8 cellular contexts compared by ENCODE assay signal in genomic region chr1:148387122-148387960, GRCh38.
A peak's percentile ranks its signal among the peaks of the same experiment; 100 is the strongest.
DNase-seq lines count a peak whose midpoint lies in the region; ATAC-seq, FAIRE-seq and TF ChIP-seq lines count a peak whose summit lies in the region.
"Not testable (repeated sequence)": the region's sequence is repeated elsewhere in the genome, so short reads cannot be mapped to it uniquely, and the experiment has no call there.

No MANE protein-coding gene starts in this region.

- not testable (repeated sequence) for H3K36me3 ChIP-seq in HCT116 (ENCODE audit: control insufficient read depth in 1 of 2, insufficient read depth in 2 of 2, low read length in 2 of 2); OCI-LY1 (ENCODE audit: insufficient read depth, low read length); HepG2 (replicated peaks in 1 of 2; ENCODE audit: control insufficient read depth in 1 of 2, insufficient read depth in 2 of 2, low read length in 2 of 2); prostate gland

- TF ChIP-seq EP300 in HepG2 (IDR thresholded peaks at IDR 0.05; ENCODE audit: low read depth in 2 of 2, low read length in 2 of 2); HepG2 (CRISPR knock-in tag; IDR thresholded peaks at IDR 0.05; ENCODE audit: borderline replicate concordance): not testable (repeated sequence)

- not testable (repeated sequence) for H3K9me3 Mint-ChIP-seq in WTC11; activated naive CD4-positive, alpha-beta T cell treated with anti-CD3 and anti-CD28 coated beads, Interleukin-2, amount 50 U/mL, for 72 hours; effector memory CD8-positive, alpha-beta T cell

- not testable (repeated sequence) for H4K20me1 ChIP-seq in HCT116 (ENCODE audit: insufficient read depth); OCI-LY1 (ENCODE audit: insufficient read depth, low read length); HepG2 (ENCODE audit: insufficient read depth, low read length)

- TF ChIP-seq RAD21 in HCT116 (IDR thresholded peaks at IDR 0.05; ENCODE audit: low read depth); HepG2 (CRISPR knock-in tag; IDR thresholded peaks at IDR 0.05): not testable (repeated sequence)

- RAD21 ChIA-PET in HCT116 (lab: Charles Lee; ENCODE audit: low non-redundant PET in 1 of 2, low total read pairs in 2 of 2, uncharacterized antibody in 2 of 2, unreplicated experiment in 2 of 2) = not testable (repeated sequence)

- not testable (repeated sequence) for H3K27me3 ChIP-seq in HCT116 (ENCODE audit: insufficient read depth, low read length); OCI-LY1 (ENCODE audit: insufficient read depth, low read length); HepG2 (ENCODE audit: control insufficient read depth in 1 of 2, insufficient read depth in 2 of 2, low read length in 2 of 2); prostate gland (replicated peaks; ENCODE audit: insufficient read depth)

- peak overlapping the region; percentile 67 for H3K4me2 ChIP-seq in HCT116 (ENCODE audit: low read length)
- peak overlapping the region; percentile 81; the same call in 1 of the 2 replicates for H3K4me2 ChIP-seq in OCI-LY1 (ENCODE audit: low read length)
- H3K4me2 ChIP-seq in HepG2 (ENCODE audit: low read depth, low read length) = peak overlapping the region; percentile 88

- H2AFZ ChIP-seq in HCT116 (ENCODE audit: low read depth, low read length, poor library complexity, severe bottlenecking); OCI-LY1 (ENCODE audit: low read length); HepG2 (ENCODE audit: low read length): not testable (repeated sequence)

- BruUV-seq in HCT116 (replicated peaks; lab: Mats Ljungman, UMichigan); HepG2 (replicated peaks; lab: Mats Ljungman, UMichigan): not testable (repeated sequence)

- POLR2A ChIA-PET in HCT116 (lab: Charles Lee) (interaction anchor here (1.4 to 2.1 kb wide), 6 partner anchors 11 to 136 kb away, joined by 3 to 22 read pairs (median 12); no protein-coding TSS in a partner anchor), WTC11 (lab: Charles Lee) (interaction anchor here (1.7 kb wide), 1 partner anchor 53 kb away, joined by 6 read pairs; no protein-coding TSS in a partner anchor), HepG2 (lab: Yijun Ruan, JAX) (interaction anchor here (1.3 to 1.6 kb wide), 2 partner anchors 14 to 53 kb away, joined by 4 to 7 read pairs; no protein-coding TSS in a partner anchor)

- H3K4me3 Mint-ChIP-seq in WTC11 = peak overlapping the region; percentile 82
- peak overlapping the region; percentile 93 to 94 for H3K4me3 Mint-ChIP-seq in effector memory CD8-positive, alpha-beta T cell

- not testable (repeated sequence) for H3K79me2 ChIP-seq in HCT116 (ENCODE audit: insufficient read depth, low read length); OCI-LY1 (ENCODE audit: insufficient read depth, low read length); HepG2 (ENCODE audit: insufficient read depth, low read length)

- H3K9ac ChIP-seq in HCT116 (ENCODE audit: low read length); OCI-LY1 (ENCODE audit: low read length): not testable (repeated sequence)
- H3K9ac ChIP-seq in HepG2 (ENCODE audit: insufficient read depth, low read depth, low read length) = peak overlapping the region; percentile 67; the same call in 1 of the 2 replicates

- H3K4me1 Mint-ChIP-seq in WTC11 = peaks cover 30% of the 10 kb centered on the region
- H3K4me1 Mint-ChIP-seq in effector memory CD8-positive, alpha-beta T cell (ENCODE audit: low read depth in 2 of 2) = peaks cover 20 to 23% of the 10 kb centered on the region in 2 donors

- intact Hi-C loops in HCT116 (cut with micrococcal nuclease); HepG2 (cut with micrococcal nuclease; ENCODE audit: unreplicated experiment); prostate gland (cut with DNase I): not testable (repeated sequence)

- FAIRE-seq in HepG2 (lab: Jason Lieb, UNC) = not testable (repeated sequence)

- H3K4me1 ChIP-seq in HCT116 (ENCODE audit: control insufficient read depth in 1 of 2, insufficient read depth in 2 of 2, low read length in 2 of 2) (peaks cover 0 to 18% of the 10 kb centered on the region in 2 experiments; a peak in 2 of 4 replicates), OCI-LY1 (ENCODE audit: insufficient read depth, low read length, severe bottlenecking) (peaks cover 38% of the 10 kb centered on the region), HepG2 (ENCODE audit: insufficient read depth, low read length) (peaks cover 42% of the 10 kb centered on the region)
- not testable (repeated sequence) for H3K4me1 ChIP-seq in prostate gland (replicated peaks)

- not testable (repeated sequence) for TF ChIP-seq POLR2A in HCT116 (IDR thresholded peaks at IDR 0.05; ENCODE audit: borderline replicate concordance, extremely low read depth, insufficient read depth, insufficient read length); HepG2 (IDR thresholded peaks at IDR 0.05; ENCODE audit: insufficient read depth in 1 of 2, low read depth in 2 of 2, low read length in 2 of 2); prostate gland (IDR thresholded peaks at IDR 0.05)

- H3F3A ChIP-seq in OCI-LY1 (ENCODE audit: insufficient read depth, low read length) = not testable (repeated sequence)

- not testable (repeated sequence) for H3K9me2 ChIP-seq in HCT116 (ENCODE audit: insufficient read depth); OCI-LY1 (ENCODE audit: low read depth, low read length)

- not testable (repeated sequence) for H3K27me3 Mint-ChIP-seq in WTC11 (ENCODE audit: low read depth); effector memory CD8-positive, alpha-beta T cell

- peak overlapping the region; percentile 93 for H3K27ac Mint-ChIP-seq in WTC11
- peak overlapping the region; percentile 91 to 97 for H3K27ac Mint-ChIP-seq in activated naive CD4-positive, alpha-beta T cell treated with anti-CD3 and anti-CD28 coated beads, Interleukin-2, amount 50 U/mL, for 72 hours
- H3K27ac Mint-ChIP-seq in effector memory CD8-positive, alpha-beta T cell = peak overlapping the region; percentile 100

- whole genome bisulfite sequencing in HepG2 (ENCODE audit: low lambda C conversion rate) = 70% methylated on average over 16 of the region's 18 CpGs
- 69% methylated on average over 18 of the region's 18 CpGs for WGBS in prostate gland

- in situ Hi-C loops in HepG2 (cut with HindIII; ENCODE audit: extremely low pct_ligation_motif_present, low pct_unique_long_range_greater_than_20kb) = loop anchor here (10.0 kb wide), 1 partner anchor 47 kb away; no protein-coding TSS in a partner anchor

- H3K4me3 ChIP-seq in HCT116 (replicated peaks in 1 of 2; ENCODE audit: low read depth in 1 of 2, low read length in 2 of 2) = peak overlapping the region in 1 of 2 experiments; percentile 54; a peak in 1 of 4 replicates
- H3K4me3 ChIP-seq in OCI-LY1 (ENCODE audit: low read depth, low read length, poor library complexity, severe bottlenecking) = peak overlapping the region; percentile 63
- H3K4me3 ChIP-seq in HepG2 (replicated peaks in 1 of 3; ENCODE audit: insufficient read depth in 1 of 3, low read depth in 2 of 3, low read length in 3 of 3) = peak overlapping the region in 1 of 3 experiments; percentile 65; a peak in 1 of 6 replicates
- H3K4me3 ChIP-seq in prostate gland = not testable (repeated sequence)

- CTCF ChIA-PET in HCT116 (lab: Charles Lee); WTC11 (lab: Charles Lee); HepG2 (lab: Yijun Ruan, JAX; ENCODE audit: low intra/inter-chr PET ratio, low total read pairs): not testable (repeated sequence)

- TF ChIP-seq CTCF in C4-2B (conservative IDR thresholded peaks at IDR 0.05); HCT116 (IDR thresholded peaks at IDR 0.05 in 2 of 3, conservative IDR thresholded peaks at IDR 0.05 in 1 of 3; ENCODE audit: borderline replicate concordance in 1 of 3, insufficient read depth in 1 of 3, low read depth in 2 of 3, low read length in 2 of 3); OCI-LY1 (IDR thresholded peaks at IDR 0.05; ENCODE audit: low read length); WTC11 (IDR thresholded peaks at IDR 0.05); HepG2 (CRISPR knock-in tag; IDR thresholded peaks at IDR 0.05); prostate gland (IDR thresholded peaks at IDR 0.05): not testable (repeated sequence)

- H3K9me3 ChIP-seq in HCT116 (ENCODE audit: control insufficient read depth in 1 of 2, insufficient read depth in 1 of 2, low read depth in 1 of 2, low read length in 2 of 2); OCI-LY1 (ENCODE audit: low read length); HepG2 (ENCODE audit: low read length); prostate gland: not testable (repeated sequence)

- peak overlapping the region; percentile 85; the same call in 1 of the 2 replicates for H3K27ac ChIP-seq in C4-2B
- peak overlapping the region; percentile 73; the same call in 1 of the 2 replicates for H3K27ac ChIP-seq in HCT116 (ENCODE audit: low read depth, low read length)
- H3K27ac ChIP-seq in OCI-LY1 (ENCODE audit: low read depth, low read length, poor library complexity, severe bottlenecking) = peak overlapping the region; percentile 85
- not testable (repeated sequence) for H3K27ac ChIP-seq in HepG2 (ENCODE audit: extremely low read length, insufficient read depth, low read length)
- peak overlapping the region; percentile 84 to 91 for H3K27ac ChIP-seq in prostate gland

- not testable (repeated sequence) for ATAC-seq in HCT116; WTC11; activated naive CD4-positive, alpha-beta T cell treated with anti-CD3 and anti-CD28 coated beads, Interleukin-2, amount 50 U/mL, for 72 hours; effector memory CD8-positive, alpha-beta T cell (replicated peaks); HepG2

- not testable (repeated sequence) for DNase-seq in HCT116 (ENCODE audit: low read depth, low spot score); WTC11 (ENCODE audit: low spot score); activated naive CD4-positive, alpha-beta T cell treated with anti-CD3 and anti-CD28 coated beads, Interleukin-2, amount 50 U/mL, for 72 hours (ENCODE audit: low spot score in 2 of 2); effector memory CD8-positive, alpha-beta T cell; HepG2 (ENCODE audit: low spot score); prostate gland (ENCODE audit: low spot score)

- not testable (repeated sequence) for H3K36me3 Mint-ChIP-seq in WTC11; activated naive CD4-positive, alpha-beta T cell treated with anti-CD3 and anti-CD28 coated beads, Interleukin-2, amount 50 U/mL, for 72 hours; effector memory CD8-positive, alpha-beta T cell (ENCODE audit: insufficient read depth)
